In the genomic region with DNA sequence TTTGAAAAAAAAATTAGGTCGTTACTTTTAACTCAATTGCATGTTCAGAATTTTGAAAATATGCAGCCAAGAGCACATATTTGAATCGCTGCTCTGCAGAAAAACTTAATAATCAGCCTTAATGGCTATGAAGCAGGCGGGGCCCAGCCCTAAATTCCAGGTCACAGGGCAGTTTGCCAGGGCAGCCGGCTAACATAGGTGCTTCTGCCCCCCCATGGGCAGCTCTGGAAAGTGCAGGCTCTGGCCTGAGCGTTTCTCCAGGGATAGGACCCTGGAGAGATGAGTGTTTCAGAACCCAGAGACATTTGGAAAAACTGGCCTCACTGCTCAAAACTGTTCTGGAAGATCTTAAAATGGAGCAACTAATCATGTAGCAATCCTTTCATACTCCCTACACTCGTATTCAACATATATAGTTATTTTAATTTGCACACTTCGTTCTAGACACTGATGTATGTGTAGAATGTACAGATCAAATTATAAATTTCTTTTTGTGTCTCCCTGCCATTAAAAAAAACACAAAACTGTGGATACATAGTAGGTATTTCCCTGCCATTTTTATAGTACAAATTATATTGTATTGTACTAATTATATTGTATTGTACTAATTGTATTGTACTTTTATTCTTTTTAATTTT, we compare ENCODE assay signal across 1 cellular context.
TF ChIP-seq lines count a peak whose summit lies in the region.

No MANE protein-coding gene starts in this region.

TF ChIP-seq in HepG2, 621 proteins besides CTCF, POLR2A, EP300 and RAD21 (continued from another document):
- TF ChIP-seq, protein P1, sequence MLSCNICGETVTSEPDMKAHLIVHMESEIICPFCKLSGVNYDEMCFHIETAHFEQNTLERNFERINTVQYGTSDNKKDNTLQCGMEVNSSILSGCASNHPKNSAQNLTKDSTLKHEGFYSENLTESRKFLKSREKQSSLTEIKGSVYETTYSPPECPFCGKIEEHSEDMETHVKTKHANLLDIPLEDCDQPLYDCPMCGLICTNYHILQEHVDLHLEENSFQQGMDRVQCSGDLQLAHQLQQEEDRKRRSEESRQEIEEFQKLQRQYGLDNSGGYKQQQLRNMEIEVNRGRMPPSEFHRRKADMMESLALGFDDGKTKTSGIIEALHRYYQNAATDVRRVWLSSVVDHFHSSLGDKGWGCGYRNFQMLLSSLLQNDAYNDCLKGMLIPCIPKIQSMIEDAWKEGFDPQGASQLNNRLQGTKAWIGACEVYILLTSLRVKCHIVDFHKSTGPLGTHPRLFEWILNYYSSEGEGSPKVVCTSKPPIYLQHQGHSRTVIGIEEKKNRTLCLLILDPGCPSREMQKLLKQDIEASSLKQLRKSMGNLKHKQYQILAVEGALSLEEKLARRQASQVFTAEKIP (CRISPR knock-in tag; IDR thresholded peaks at IDR 0.05; ENCODE audit: borderline replicate concordance) = no peak
- TF ChIP-seq THAP11 (CRISPR knock-in tag; IDR thresholded peaks at IDR 0.05) (peak; percentile 33; the same call in 1 of the 2 replicates), FOSL2 (CRISPR knock-in tag; IDR thresholded peaks at IDR 0.05) (peak; percentile 52; the same call in 1 of the 2 replicates), PHF21A (CRISPR knock-in tag; IDR thresholded peaks at IDR 0.05) (no peak), ISL2 (CRISPR knock-in tag; IDR thresholded peaks at IDR 0.05) (0 out of 2 replicates have a peak, but pooled peaks have one; percentile 26), ZNF44 (CRISPR knock-in tag; IDR thresholded peaks at IDR 0.05) (no peak), RXRA (CRISPR knock-in tag; IDR thresholded peaks at IDR 0.05) (peak; percentile 46; the same call in 1 of the 2 replicates), ZKSCAN8 (CRISPR knock-in tag; IDR thresholded peaks at IDR 0.05; ENCODE audit: borderline replicate concordance) (no peak), MYNN (CRISPR knock-in tag; IDR thresholded peaks at IDR 0.05; ENCODE audit: low read depth) (no peak), ZNF773 (CRISPR knock-in tag; IDR thresholded peaks at IDR 0.05; ENCODE audit: borderline replicate concordance) (no peak), NR2F1 (CRISPR knock-in tag; IDR thresholded peaks at IDR 0.05) (peak; percentile 40 to 68; a peak in 1 of 4 replicates), KDM3A (CRISPR knock-in tag; IDR thresholded peaks at IDR 0.05; ENCODE audit: low read depth) (no peak), NFRKB (IDR thresholded peaks at IDR 0.05) (no peak), ZSCAN31 (CRISPR knock-in tag; IDR thresholded peaks at IDR 0.05; ENCODE audit: low read depth) (no peak), PHB2 (IDR thresholded peaks at IDR 0.05; ENCODE audit: partially characterized antibody) (no peak), ATAD3A (CRISPR knock-in tag; IDR thresholded peaks at IDR 0.05) (no peak), ZNF772 (CRISPR knock-in tag; IDR thresholded peaks at IDR 0.05) (no peak), LCORL (IDR thresholded peaks at IDR 0.05) (no peak), LCORL (CRISPR knock-in tag; IDR thresholded peaks at IDR 0.05) (peak; percentile 78), RORA (CRISPR knock-in tag; IDR thresholded peaks at IDR 0.05) (no peak)
- TF ChIP-seq, protein P2, sequence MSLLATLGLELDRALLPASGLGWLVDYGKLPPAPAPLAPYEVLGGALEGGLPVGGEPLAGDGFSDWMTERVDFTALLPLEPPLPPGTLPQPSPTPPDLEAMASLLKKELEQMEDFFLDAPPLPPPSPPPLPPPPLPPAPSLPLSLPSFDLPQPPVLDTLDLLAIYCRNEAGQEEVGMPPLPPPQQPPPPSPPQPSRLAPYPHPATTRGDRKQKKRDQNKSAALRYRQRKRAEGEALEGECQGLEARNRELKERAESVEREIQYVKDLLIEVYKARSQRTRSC (CRISPR knock-in tag; IDR thresholded peaks at IDR 0.05; ENCODE audit: low read depth) = no peak
- TF ChIP-seq, protein P3, sequence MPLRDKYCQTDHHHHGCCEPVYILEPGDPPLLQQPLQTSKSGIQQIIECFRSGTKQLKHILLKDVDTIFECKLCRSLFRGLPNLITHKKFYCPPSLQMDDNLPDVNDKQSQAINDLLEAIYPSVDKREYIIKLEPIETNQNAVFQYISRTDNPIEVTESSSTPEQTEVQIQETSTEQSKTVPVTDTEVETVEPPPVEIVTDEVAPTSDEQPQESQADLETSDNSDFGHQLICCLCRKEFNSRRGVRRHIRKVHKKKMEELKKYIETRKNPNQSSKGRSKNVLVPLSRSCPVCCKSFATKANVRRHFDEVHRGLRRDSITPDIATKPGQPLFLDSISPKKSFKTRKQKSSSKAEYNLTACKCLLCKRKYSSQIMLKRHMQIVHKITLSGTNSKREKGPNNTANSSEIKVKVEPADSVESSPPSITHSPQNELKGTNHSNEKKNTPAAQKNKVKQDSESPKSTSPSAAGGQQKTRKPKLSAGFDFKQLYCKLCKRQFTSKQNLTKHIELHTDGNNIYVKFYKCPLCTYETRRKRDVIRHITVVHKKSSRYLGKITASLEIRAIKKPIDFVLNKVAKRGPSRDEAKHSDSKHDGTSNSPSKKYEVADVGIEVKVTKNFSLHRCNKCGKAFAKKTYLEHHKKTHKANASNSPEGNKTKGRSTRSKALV (CRISPR knock-in tag; IDR thresholded peaks at IDR 0.05) = no peak
- TF ChIP-seq, protein P4, sequence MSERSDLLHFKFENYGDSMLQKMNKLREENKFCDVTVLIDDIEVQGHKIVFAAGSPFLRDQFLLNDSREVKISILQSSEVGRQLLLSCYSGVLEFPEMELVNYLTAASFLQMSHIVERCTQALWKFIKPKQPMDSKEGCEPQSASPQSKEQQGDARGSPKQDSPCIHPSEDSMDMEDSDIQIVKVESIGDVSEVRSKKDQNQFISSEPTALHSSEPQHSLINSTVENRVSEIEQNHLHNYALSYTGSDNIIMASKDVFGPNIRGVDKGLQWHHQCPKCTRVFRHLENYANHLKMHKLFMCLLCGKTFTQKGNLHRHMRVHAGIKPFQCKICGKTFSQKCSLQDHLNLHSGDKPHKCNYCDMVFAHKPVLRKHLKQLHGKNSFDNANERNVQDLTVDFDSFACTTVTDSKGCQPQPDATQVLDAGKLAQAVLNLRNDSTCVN (CRISPR knock-in tag; IDR thresholded peaks at IDR 0.05; ENCODE audit: borderline replicate concordance) = no peak
- TF ChIP-seq, protein P5, sequence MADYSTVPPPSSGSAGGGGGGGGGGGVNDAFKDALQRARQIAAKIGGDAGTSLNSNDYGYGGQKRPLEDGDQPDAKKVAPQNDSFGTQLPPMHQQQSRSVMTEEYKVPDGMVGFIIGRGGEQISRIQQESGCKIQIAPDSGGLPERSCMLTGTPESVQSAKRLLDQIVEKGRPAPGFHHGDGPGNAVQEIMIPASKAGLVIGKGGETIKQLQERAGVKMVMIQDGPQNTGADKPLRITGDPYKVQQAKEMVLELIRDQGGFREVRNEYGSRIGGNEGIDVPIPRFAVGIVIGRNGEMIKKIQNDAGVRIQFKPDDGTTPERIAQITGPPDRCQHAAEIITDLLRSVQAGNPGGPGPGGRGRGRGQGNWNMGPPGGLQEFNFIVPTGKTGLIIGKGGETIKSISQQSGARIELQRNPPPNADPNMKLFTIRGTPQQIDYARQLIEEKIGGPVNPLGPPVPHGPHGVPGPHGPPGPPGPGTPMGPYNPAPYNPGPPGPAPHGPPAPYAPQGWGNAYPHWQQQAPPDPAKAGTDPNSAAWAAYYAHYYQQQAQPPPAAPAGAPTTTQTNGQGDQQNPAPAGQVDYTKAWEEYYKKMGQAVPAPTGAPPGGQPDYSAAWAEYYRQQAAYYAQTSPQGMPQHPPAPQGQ (CRISPR knock-in tag; IDR thresholded peaks at IDR 0.05; ENCODE audit: borderline replicate concordance) = no peak
- TF ChIP-seq, protein P6, sequence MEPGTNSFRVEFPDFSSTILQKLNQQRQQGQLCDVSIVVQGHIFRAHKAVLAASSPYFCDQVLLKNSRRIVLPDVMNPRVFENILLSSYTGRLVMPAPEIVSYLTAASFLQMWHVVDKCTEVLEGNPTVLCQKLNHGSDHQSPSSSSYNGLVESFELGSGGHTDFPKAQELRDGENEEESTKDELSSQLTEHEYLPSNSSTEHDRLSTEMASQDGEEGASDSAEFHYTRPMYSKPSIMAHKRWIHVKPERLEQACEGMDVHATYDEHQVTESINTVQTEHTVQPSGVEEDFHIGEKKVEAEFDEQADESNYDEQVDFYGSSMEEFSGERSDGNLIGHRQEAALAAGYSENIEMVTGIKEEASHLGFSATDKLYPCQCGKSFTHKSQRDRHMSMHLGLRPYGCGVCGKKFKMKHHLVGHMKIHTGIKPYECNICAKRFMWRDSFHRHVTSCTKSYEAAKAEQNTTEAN (CRISPR knock-in tag; conservative IDR thresholded peaks at IDR 0.05) = no peak
- TF ChIP-seq, protein P7, sequence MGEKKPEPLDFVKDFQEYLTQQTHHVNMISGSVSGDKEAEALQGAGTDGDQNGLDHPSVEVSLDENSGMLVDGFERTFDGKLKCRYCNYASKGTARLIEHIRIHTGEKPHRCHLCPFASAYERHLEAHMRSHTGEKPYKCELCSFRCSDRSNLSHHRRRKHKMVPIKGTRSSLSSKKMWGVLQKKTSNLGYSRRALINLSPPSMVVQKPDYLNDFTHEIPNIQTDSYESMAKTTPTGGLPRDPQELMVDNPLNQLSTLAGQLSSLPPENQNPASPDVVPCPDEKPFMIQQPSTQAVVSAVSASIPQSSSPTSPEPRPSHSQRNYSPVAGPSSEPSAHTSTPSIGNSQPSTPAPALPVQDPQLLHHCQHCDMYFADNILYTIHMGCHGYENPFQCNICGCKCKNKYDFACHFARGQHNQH (CRISPR knock-in tag; IDR thresholded peaks at IDR 0.05) = 0 out of 2 replicates have a peak, but pooled peaks have one; percentile 37
- TF ChIP-seq, protein P8, sequence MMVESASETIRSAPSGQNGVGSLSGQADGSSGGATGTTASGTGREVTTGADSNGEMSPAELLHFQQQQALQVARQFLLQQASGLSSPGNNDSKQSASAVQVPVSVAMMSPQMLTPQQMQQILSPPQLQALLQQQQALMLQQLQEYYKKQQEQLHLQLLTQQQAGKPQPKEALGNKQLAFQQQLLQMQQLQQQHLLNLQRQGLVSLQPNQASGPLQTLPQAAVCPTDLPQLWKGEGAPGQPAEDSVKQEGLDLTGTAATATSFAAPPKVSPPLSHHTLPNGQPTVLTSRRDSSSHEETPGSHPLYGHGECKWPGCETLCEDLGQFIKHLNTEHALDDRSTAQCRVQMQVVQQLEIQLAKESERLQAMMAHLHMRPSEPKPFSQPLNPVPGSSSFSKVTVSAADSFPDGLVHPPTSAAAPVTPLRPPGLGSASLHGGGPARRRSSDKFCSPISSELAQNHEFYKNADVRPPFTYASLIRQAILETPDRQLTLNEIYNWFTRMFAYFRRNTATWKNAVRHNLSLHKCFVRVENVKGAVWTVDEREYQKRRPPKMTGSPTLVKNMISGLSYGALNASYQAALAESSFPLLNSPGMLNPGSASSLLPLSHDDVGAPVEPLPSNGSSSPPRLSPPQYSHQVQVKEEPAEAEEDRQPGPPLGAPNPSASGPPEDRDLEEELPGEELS (CRISPR knock-in tag; IDR thresholded peaks at IDR 0.05) = no peak
- TF ChIP-seq, protein P9, sequence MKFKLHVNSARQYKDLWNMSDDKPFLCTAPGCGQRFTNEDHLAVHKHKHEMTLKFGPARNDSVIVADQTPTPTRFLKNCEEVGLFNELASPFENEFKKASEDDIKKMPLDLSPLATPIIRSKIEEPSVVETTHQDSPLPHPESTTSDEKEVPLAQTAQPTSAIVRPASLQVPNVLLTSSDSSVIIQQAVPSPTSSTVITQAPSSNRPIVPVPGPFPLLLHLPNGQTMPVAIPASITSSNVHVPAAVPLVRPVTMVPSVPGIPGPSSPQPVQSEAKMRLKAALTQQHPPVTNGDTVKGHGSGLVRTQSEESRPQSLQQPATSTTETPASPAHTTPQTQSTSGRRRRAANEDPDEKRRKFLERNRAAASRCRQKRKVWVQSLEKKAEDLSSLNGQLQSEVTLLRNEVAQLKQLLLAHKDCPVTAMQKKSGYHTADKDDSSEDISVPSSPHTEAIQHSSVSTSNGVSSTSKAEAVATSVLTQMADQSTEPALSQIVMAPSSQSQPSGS (CRISPR knock-in tag; IDR thresholded peaks at IDR 0.05) = no peak
TF ChIP-seq in HepG2: peak in this region for 46.
